In the genomic region with DNA sequence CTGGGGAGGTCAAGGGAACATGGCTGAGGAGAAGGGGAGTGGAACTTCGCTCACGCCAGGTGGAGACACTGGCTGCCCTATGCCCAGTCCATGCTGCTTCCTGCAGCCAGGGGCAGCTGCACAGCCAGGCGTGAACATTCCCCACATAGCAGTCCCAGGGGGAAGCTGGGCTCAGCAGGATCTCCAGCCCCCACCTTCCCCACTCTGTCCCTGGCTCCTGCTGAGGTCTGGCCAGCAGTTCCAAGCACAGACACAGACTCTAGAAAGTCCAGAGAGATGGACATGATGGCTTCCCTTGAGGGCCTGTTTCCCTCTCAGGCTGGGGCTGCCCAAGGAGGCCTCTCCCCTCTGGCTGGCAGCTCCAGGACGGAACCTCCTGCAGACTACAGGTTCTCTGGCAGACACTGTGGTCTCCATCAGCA, we compare ENCODE assay signal across 8 cellular contexts. TPM values are rescaled to one million over a fixed set of nuclear protein-coding genes. Genes with fewer than 3 reads are reported as not detected.
DNase-seq lines count a peak whose midpoint lies in the region; ATAC-seq and TF ChIP-seq lines count a peak whose summit lies in the region.

No MANE protein-coding gene starts in this region.

- BruUV-seq in Calu3 (replicated peaks; lab: Mats Ljungman, UMichigan): no TSS peak

- H3K27me3 Mint-ChIP-seq in Calu3 (ENCODE audit: unreplicated experiment): no peaks in the 10 kb centered on the region

- H3K27me3 ChIP-seq in WERI-Rb-1 (ENCODE audit: insufficient read depth, low read depth, severe bottlenecking): no peaks in the 10 kb centered on the region

- peak; percentile 67 for DNase-seq in Calu3
- no peak for DNase-seq in WERI-Rb-1
- DNase-seq in left cardiac atrium: peak; percentile 69
- peak; percentile 90 for DNase-seq in renal cortical epithelial cell (ENCODE audit: low read depth)
- DNase-seq in NCI-H2107 treated with DMSO at 0.1 percent for 48 hours (lab: John Stamatoyannopoulos, UW; ENCODE audit: unreplicated experiment): no peak
- DNase-seq in RPMI8226: no peak
- no peak for DNase-seq in COLO829 (ENCODE audit: low spot score)

- TF ChIP-seq CTCF in Calu3 (IDR thresholded peaks at IDR 0.05; ENCODE audit: unreplicated experiment) (no peak), WERI-Rb-1 (IDR thresholded peaks at IDR 0.05; ENCODE audit: low read depth, low read length) (0 out of 2 replicates have a peak, but pooled peaks have one; percentile 14)

- H3K9me3 Mint-ChIP-seq in Calu3 (ENCODE audit: low read depth, unreplicated experiment): no peaks in the 10 kb centered on the region

- H3K4me3 ChIP-seq in WERI-Rb-1 (ENCODE audit: low read depth, low read length): no peak overlapping the region

- peak overlapping the region; percentile 87 for H3K27ac Mint-ChIP-seq in Calu3 (ENCODE audit: unreplicated experiment)

- peaks cover 99% of the 10 kb centered on the region for H3K36me3 Mint-ChIP-seq in Calu3 (ENCODE audit: insufficient read depth, unreplicated experiment)

- H3K4me3 Mint-ChIP-seq in Calu3 (ENCODE audit: low read depth, unreplicated experiment): peak overlapping the region; percentile 43

- intact Hi-C loops in Calu3 (cut with micrococcal nuclease; ENCODE audit: unreplicated experiment) (no loop called here), left cardiac atrium (cut with DNase I) (no loop called here)

- CTCF ChIA-PET in Calu3 (lab: Charles Lee): interaction anchor here (0.6 to 7.3 kb wide), 8 partner anchors 9 to 85 kb away, joined by 3 to 63 read pairs (median 6); partner anchors contain the start of gene JUP

- peaks cover 86% of the 10 kb centered on the region for H3K4me1 Mint-ChIP-seq in Calu3 (ENCODE audit: low read depth, unreplicated experiment)

- ATAC-seq in left cardiac atrium: peak; percentile 53 to 75
- ATAC-seq in HG03571 (IDR thresholded peaks at IDR 0.05; ENCODE audit: unreplicated experiment): no peak

- H3K27ac ChIP-seq in WERI-Rb-1: peak overlapping the region; percentile 84

- no peaks in the 10 kb centered on the region for H3K9me3 ChIP-seq in WERI-Rb-1 (ENCODE audit: severe bottlenecking)

- peaks cover 19% of the 10 kb centered on the region for H3K36me3 ChIP-seq in WERI-Rb-1

RNA-seq across cellular contexts. Expression of gene JUP, which starts 9.3 kb away (rescaled TPM):
- total RNA-seq in Calu3 (2022) (695 and 705 TPM in 2 replicates), left cardiac atrium (100 to 1,000 TPM; 117 to 139 TPM), renal cortical epithelial cell (268 and 464 TPM in 2 replicates)

RNA-seq across cellular contexts. Expression of gene P3H4, which starts 34.6 kb away (rescaled TPM):
- 19.9 and 22.5 TPM in 2 replicates for total RNA-seq in Calu3 (2022)
- total RNA-seq in left cardiac atrium: 10 to 100 TPM; 12.0 to 13.8 TPM
- 32.3 and 42.5 TPM in 2 replicates for total RNA-seq in renal cortical epithelial cell

RNA-seq across cellular contexts. Expression of gene FKBP10, which starts 35.6 kb away (rescaled TPM):
- total RNA-seq in Calu3 (2022): 0.92 and 3.6 TPM in 2 replicates
- total RNA-seq in left cardiac atrium: 10 to 100 TPM; 33.0 to 47.3 TPM
- 40.8 and 148 TPM in 2 replicates for total RNA-seq in renal cortical epithelial cell

RNA-seq across cellular contexts. Expression of gene HAP1, which starts 42.7 kb away (rescaled TPM):
- total RNA-seq in Calu3 (2022) (0.86 and 1.2 TPM in 2 replicates), left cardiac atrium (not detected), renal cortical epithelial cell (0.17 and 0.45 TPM in 2 replicates)

RNA-seq across cellular contexts. Expression of gene NT5C3B, which starts 58.9 kb away (rescaled TPM):
- total RNA-seq in Calu3 (2022) (62.0 and 65.2 TPM in 2 replicates), left cardiac atrium (10 to 100 TPM; 27.8 to 42.1 TPM), renal cortical epithelial cell (43.4 and 74.0 TPM in 2 replicates)

Comparison
In these comparisons a context has a peak if more than half of its experiments do, and no peak if none do; other contexts are left out.
1. DNase-seq: peak in Calu3 (single experiment), left cardiac atrium (single experiment) and renal cortical epithelial cell (single experiment); none in WERI-Rb-1 (single experiment), NCI-H2107 treated with DMSO at 0.1 percent for 48 hours (single experiment), RPMI8226 (single experiment) and COLO829 (single experiment).